ENCODE assay signal across 22 cellular contexts in genomic region chr6:114058435-114058834, GRCh38.
DNase-seq lines count a peak whose midpoint lies in the region; ATAC-seq and TF ChIP-seq lines count a peak whose summit lies in the region.
"Had no signal": no experiment of that assay in that cellular context is flagged by ENCODE, and none has a peak within 500 bp of the region (broad histone marks: within the 10 kb centered on the region; RNA-seq: fewer than 3 reads in every experiment).

No MANE protein-coding gene starts in this region.

- H3K9me3 ChIP-seq in BE2C: no peaks in the 10 kb centered on the region
- H3K9me3 ChIP-seq in SK-N-MC (ENCODE audit: low read depth, low read length): no peaks in the 10 kb centered on the region
- no peaks in the 10 kb centered on the region for H3K9me3 ChIP-seq in esophagus muscularis mucosa
- H3K9me3 ChIP-seq: BLaER1 had no signal

- 79% methylated on average over 4 of the region's 4 CpGs for WGBS in esophagus muscularis mucosa

- H3K27me3 ChIP-seq in BE2C (no peaks in the 10 kb centered on the region), esophagus muscularis mucosa (no peaks in the 10 kb centered on the region)
- H3K27me3 ChIP-seq: BLaER1 had no signal

- no peak overlapping the region for H3K9ac ChIP-seq in SK-N-MC (ENCODE audit: insufficient read length)
- H3K9ac ChIP-seq: BLaER1 had no signal

- TF ChIP-seq EP300 in esophagus muscularis mucosa (IDR thresholded peaks at IDR 0.05): no peak

- no peak overlapping the region for H3K4me3 Mint-ChIP-seq in mesothelial cell of epicardium
- H3K4me3 Mint-ChIP-seq in naive thymus-derived CD8-positive, alpha-beta T cell: no peak overlapping the region
- H3K4me3 Mint-ChIP-seq: CD4-positive, alpha-beta T cell; IgD-negative memory B cell; T-helper 17 cell had no signal

- TF ChIP-seq CTCF in BE2C (IDR thresholded peaks at IDR 0.05; ENCODE audit: low read depth, low read length) (no peak), mesothelial cell of epicardium (IDR thresholded peaks at IDR 0.05; ENCODE audit: unreplicated experiment) (no peak), esophagus muscularis mucosa (IDR thresholded peaks at IDR 0.05) (no peak)

- DNase-seq in BE2C: peak; percentile 39
- peak; percentile 42 for DNase-seq in EH (ENCODE audit: low read depth)
- DNase-seq in SK-N-MC (ENCODE audit: low read depth, low spot score): peak; percentile 88
- DNase-seq in mesothelial cell of epicardium (ENCODE audit: low spot score in 2 of 2, unreplicated experiment in 2 of 2): peak in 1 of 2 experiments; percentile 38
- DNase-seq in esophagus muscularis mucosa (ENCODE audit: extremely low spot score): no peak
- DNase-seq in glomerular visceral epithelial cell (ENCODE audit: extremely low spot score): no peak
- no peak for DNase-seq in naive thymus-derived CD8-positive, alpha-beta T cell
- DNase-seq: CD4-positive, alpha-beta T cell; COR-L47; DND-41; GDM1; GOT3; HCEC 1CT; NCI-H1694; NCI-H2081; NCI-H446; NCI-H69; SIG-M5; SW 1271; T-helper 17 cell had no signal

- H3K36me3 ChIP-seq in BE2C: peaks cover 13% of the 10 kb centered on the region
- H3K36me3 ChIP-seq in SK-N-MC (ENCODE audit: insufficient read depth, low read length): no peaks in the 10 kb centered on the region
- H3K36me3 ChIP-seq in esophagus muscularis mucosa: no peaks in the 10 kb centered on the region
- H3K36me3 ChIP-seq: BLaER1 had no signal

- H3K4me1 ChIP-seq in BE2C (peaks cover 10% of the 10 kb centered on the region; the same call in 1 of the 2 replicates), esophagus muscularis mucosa (no peaks in the 10 kb centered on the region)
- H3K4me1 ChIP-seq: BLaER1 had no signal

- no peaks in the 10 kb centered on the region for H3K27me3 Mint-ChIP-seq in mesothelial cell of epicardium (ENCODE audit: low read depth)
- H3K27me3 Mint-ChIP-seq in naive thymus-derived CD8-positive, alpha-beta T cell: peaks cover 0 to 8% (median 3%) of the 10 kb centered on the region in 5 donors

- TF ChIP-seq POLR2A in esophagus muscularis mucosa (IDR thresholded peaks at IDR 0.05; ENCODE audit: low read depth): no peak

- intact Hi-C loops in esophagus muscularis mucosa (cut with DNase I): no loop called here

- no peaks in the 10 kb centered on the region for H3K36me3 Mint-ChIP-seq in mesothelial cell of epicardium
- no peaks in the 10 kb centered on the region for H3K36me3 Mint-ChIP-seq in naive thymus-derived CD8-positive, alpha-beta T cell
- H3K36me3 Mint-ChIP-seq: IgD-negative memory B cell had no signal

- no peak for ATAC-seq in naive thymus-derived CD8-positive, alpha-beta T cell
- ATAC-seq: T-helper 17 cell had no signal

- POLR2A ChIA-PET in naive thymus-derived CD8-positive, alpha-beta T cell (lab: Charles Lee): no interaction called here

- peak overlapping the region; percentile 69 for H3K27ac ChIP-seq in SK-N-MC
- H3K27ac ChIP-seq in esophagus muscularis mucosa (replicated peaks in 1 of 4): no peak overlapping the region
- H3K27ac ChIP-seq: BLaER1 had no signal

- peak overlapping the region; percentile 77 for H3K27ac Mint-ChIP-seq in mesothelial cell of epicardium
- no peak overlapping the region for H3K27ac Mint-ChIP-seq in naive thymus-derived CD8-positive, alpha-beta T cell
- H3K27ac Mint-ChIP-seq: CD4-positive, alpha-beta T cell; IgD-negative memory B cell; T-helper 17 cell had no signal

- H3K9me3 Mint-ChIP-seq in mesothelial cell of epicardium: no peaks in the 10 kb centered on the region
- H3K9me3 Mint-ChIP-seq in naive thymus-derived CD8-positive, alpha-beta T cell: no peaks in the 10 kb centered on the region
- H3K9me3 Mint-ChIP-seq: CD4-positive, alpha-beta T cell; IgD-negative memory B cell had no signal

- peaks cover 22% of the 10 kb centered on the region for H3K4me1 Mint-ChIP-seq in mesothelial cell of epicardium
- H3K4me1 Mint-ChIP-seq in naive thymus-derived CD8-positive, alpha-beta T cell: no peaks in the 10 kb centered on the region
- H3K4me1 Mint-ChIP-seq: T-helper 17 cell had no signal

- no peak overlapping the region for H3K4me3 ChIP-seq in BE2C (ENCODE audit: low read depth, low read length)
- peak overlapping the region; percentile 47 for H3K4me3 ChIP-seq in SK-N-MC
- H3K4me3 ChIP-seq in esophagus muscularis mucosa: no peak overlapping the region
- H3K4me3 ChIP-seq: BLaER1 had no signal

Comparison
In these comparisons a context has a peak if more than half of its experiments do, and no peak if none do; other contexts are left out.
1. DNase-seq: peak in BE2C (single experiment), EH (single experiment) and SK-N-MC (single experiment); none in esophagus muscularis mucosa (single experiment), glomerular visceral epithelial cell (single experiment) and naive thymus-derived CD8-positive, alpha-beta T cell (0 of 10).